Comparison of ENCODE assay signal across 8 cellular contexts in genomic region chr19:55460670-55461258, GRCh38. TPM values are rescaled to one million over a fixed set of nuclear protein-coding genes. Genes with fewer than 3 reads are reported as not detected.
DNase-seq lines count a peak whose midpoint lies in the region; ATAC-seq and TF ChIP-seq lines count a peak whose summit lies in the region.

No MANE protein-coding gene starts in this region.

- H3K27me3 ChIP-seq in muscle layer of colon (ENCODE audit: control insufficient read depth in 1 of 2, insufficient read depth in 2 of 2, low read length in 2 of 2) (no peaks in the 10 kb centered on the region), transverse colon (no peaks in the 10 kb centered on the region)

- H3K9me3 ChIP-seq in muscle layer of colon (ENCODE audit: low read length) (no peaks in the 10 kb centered on the region), transverse colon (no peaks in the 10 kb centered on the region)

- TF ChIP-seq POLR2A in transverse colon (IDR thresholded peaks at IDR 0.05) = no peak

- TF ChIP-seq EP300 in transverse colon (IDR thresholded peaks at IDR 0.05; ENCODE audit: low read depth) = no peak

- peak; percentile 32 for DNase-seq in NK-92 treated with Interleukin-12 subunit alpha and Interleukin-12 subunit beta, amount 100 ng/mL, for 24 hours (lab: John Stamatoyannopoulos, UW)
- DNase-seq in NK-92 (lab: John Stamatoyannopoulos, UW; ENCODE audit: unreplicated experiment) (no peak), NCI-H1694 treated with DMSO at 0.1 percent for 48 hours (lab: John Stamatoyannopoulos, UW) (peak; percentile 34), transverse colon (peak; percentile 86)
- peak; percentile 28 to 35 for DNase-seq in activated CD4-positive, alpha-beta T cell treated with anti-CD3 and anti-CD28 coated beads, Interleukin-2, amount 50 U/mL, for 4 hours

- intact Hi-C loops in transverse colon (cut with DNase I; ENCODE audit: low total_unique reads) = no loop called here

- TF ChIP-seq CTCF in transverse colon (IDR thresholded peaks at IDR 0.05) = no peak

- in situ Hi-C loops in transverse colon (cut with MboI; ENCODE audit: low pct_ligation_motif_present in 1 of 4, low pct_unique_long_range_greater_than_20kb in 1 of 4, low sequenced_read_pairs in 3 of 4) = no loop called here

- peak; percentile 51 for ATAC-seq in esophagus mucosa
- ATAC-seq in activated CD4-positive, CD25-positive, alpha-beta regulatory T cell treated with anti-CD3 and anti-CD28 coated beads, Interleukin-2, amount 50 U/mL, for 24 hours = no peak

- H3K4me1 ChIP-seq in muscle layer of colon (ENCODE audit: insufficient read depth, low read length) = peaks cover 12% of the 10 kb centered on the region
- H3K4me1 ChIP-seq in transverse colon = peaks cover 6 to 28% (median 20%) of the 10 kb centered on the region in 4 donors

- WGBS in transverse colon (ENCODE audit: low coverage in 1 of 2), 2 donors = 10 to 15% methylated on average over 14 to 23 of the region's 24 CpGs

- peak overlapping the region; percentile 67 to 82 for H3K4me3 ChIP-seq in muscle layer of colon (ENCODE audit: low read depth in 1 of 2, low read length in 2 of 2)
- H3K4me3 ChIP-seq in transverse colon = peak overlapping the region; percentile 74 to 98 (median 86)

- no peaks in the 10 kb centered on the region for H3K36me3 ChIP-seq in muscle layer of colon (ENCODE audit: insufficient read depth, low read length)
- no peaks in the 10 kb centered on the region for H3K36me3 ChIP-seq in transverse colon

- peak overlapping the region; percentile 72 for H3K9ac ChIP-seq in muscle layer of colon (ENCODE audit: low read length)

- H3K27ac ChIP-seq in muscle layer of colon (ENCODE audit: low read depth, low read length) (peak overlapping the region; percentile 99), transverse colon (peak overlapping the region; percentile 91 to 98 (median 96))

RNA-seq across cellular contexts. Expression of gene ISOC2, which starts 0.7 kb away (rescaled TPM):
- total RNA-seq in esophagus mucosa (41.9 TPM), transverse colon (100 to 1,000 TPM in 2 of 4 donors, 10 to 100 TPM in 2; 71.1 to 142 (median 97.6) TPM)

RNA-seq across cellular contexts. Expression of gene C19orf85, which starts 3.8 kb away (rescaled TPM):
- total RNA-seq in esophagus mucosa = not detected
- total RNA-seq in transverse colon = not detected

RNA-seq across cellular contexts. Expression of gene ZNF628, which starts 15.7 kb away (rescaled TPM):
- total RNA-seq in esophagus mucosa (3.7 TPM), transverse colon (1 to 10 TPM; 5.9 to 7.6 (median 6.4) TPM)

RNA-seq across cellular contexts. Expression of gene SHISA7, which starts 17.7 kb away (rescaled TPM):
- not detected for total RNA-seq in esophagus mucosa
- under 1 TPM in 1 of 4 donors, not detected in 3; 0.75 TPM for total RNA-seq in transverse colon

RNA-seq across cellular contexts. Expression of gene NAT14, which starts 24.2 kb away (rescaled TPM):
- 7.5 TPM for total RNA-seq in esophagus mucosa
- 1 to 10 TPM in 2 of 4 donors, not detected in 2; 2.1 to 2.7 TPM for total RNA-seq in transverse colon
